In the genomic region with DNA sequence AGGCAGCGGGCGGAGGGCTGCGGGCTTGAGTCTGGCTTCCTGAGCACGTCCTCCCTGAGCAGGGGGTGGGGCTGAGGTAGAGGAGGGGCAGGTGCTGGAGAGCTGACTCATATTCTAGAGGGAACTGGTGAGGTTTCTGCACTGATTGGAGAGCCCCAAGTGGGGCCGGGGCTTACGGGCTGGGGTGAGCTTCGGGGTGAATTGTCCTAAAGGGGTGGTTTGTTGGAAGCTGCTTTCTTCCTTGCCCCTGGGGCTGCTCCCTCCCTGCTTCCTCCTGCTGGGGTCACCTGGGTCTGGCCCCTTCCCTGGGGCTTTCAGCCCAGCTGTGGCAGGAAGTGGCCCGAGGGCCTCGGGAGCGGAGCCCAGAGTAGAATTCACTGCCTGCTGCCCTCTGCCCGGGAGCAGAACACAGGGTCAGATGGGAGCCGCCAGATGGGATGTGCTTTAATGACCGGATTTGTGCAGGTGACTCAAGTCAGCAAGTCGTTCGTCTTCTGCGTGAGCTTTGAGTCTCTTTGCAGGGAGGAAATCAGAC, we compare ENCODE assay signal across 17 cellular contexts. TPM values are rescaled to one million over a fixed set of nuclear protein-coding genes. Genes with fewer than 3 reads are reported as not detected.
DNase-seq lines count a peak whose midpoint lies in the region; ATAC-seq, FAIRE-seq and TF ChIP-seq lines count a peak whose summit lies in the region.
"Had no signal": no experiment of that assay in that cellular context is flagged by ENCODE, and none has a peak within 500 bp of the region (broad histone marks: within the 10 kb centered on the region; RNA-seq: fewer than 3 reads in every experiment).

No MANE protein-coding gene starts in this region.

- H3K9me3 Mint-ChIP-seq in neural progenitor cell: no peaks in the 10 kb centered on the region
- H3K9me3 Mint-ChIP-seq: nephron had no signal

- no peak overlapping the region for H3K4me3 Mint-ChIP-seq in neural progenitor cell
- H3K4me3 Mint-ChIP-seq: nephron had no signal

- H3K36me3 ChIP-seq in neural progenitor cell (no peaks in the 10 kb centered on the region), pancreas (no peaks in the 10 kb centered on the region)

- 72 to 79% methylated on average over 16 of the region's 16 CpGs for WGBS in pancreas, 2 donors

- H3K4me1 ChIP-seq in foreskin keratinocyte: peaks cover 10% of the 10 kb centered on the region
- peaks cover 5% of the 10 kb centered on the region for H3K4me1 ChIP-seq in neural progenitor cell
- H3K4me1 ChIP-seq in pancreas: peaks cover 3 to 9% (median 5%) of the 10 kb centered on the region in 3 donors

- peaks cover 6% of the 10 kb centered on the region for H3K4me1 Mint-ChIP-seq in neural progenitor cell

- H3K27ac ChIP-seq in foreskin keratinocyte (no peak overlapping the region), neural progenitor cell (peak overlapping the region; percentile 41), pancreas (no peak overlapping the region)
- H3K27ac ChIP-seq: skin epidermis, tibial artery had no signal

- H4K20me1 ChIP-seq in neural progenitor cell (ENCODE audit: low read depth): no peaks in the 10 kb centered on the region

- H3K79me2 ChIP-seq in neural progenitor cell (ENCODE audit: low read depth): no peaks in the 10 kb centered on the region

- intact Hi-C loops in pancreas (cut with DNase I): no loop called here

- no peak for TF ChIP-seq CTCF in foreskin keratinocyte (conservative IDR thresholded peaks at IDR 0.05)
- no peak for TF ChIP-seq CTCF in neural progenitor cell (IDR thresholded peaks at IDR 0.05)
- TF ChIP-seq CTCF in pancreas (IDR thresholded peaks at IDR 0.05): no peak

- H3K27ac Mint-ChIP-seq in neural progenitor cell: no peak overlapping the region

- no peak for FAIRE-seq in pancreas (lab: Jason Lieb, UNC)

- H3K9me3 ChIP-seq in neural progenitor cell (ENCODE audit: low read depth) (no peaks in the 10 kb centered on the region), pancreas (no peaks in the 10 kb centered on the region)
- H3K9me3 ChIP-seq: Caco-2, tibial artery had no signal

- H3K9ac ChIP-seq in neural progenitor cell: no peak overlapping the region

- H3K27me3 Mint-ChIP-seq in neural progenitor cell (ENCODE audit: insufficient read depth, low read depth): peaks cover 3% of the 10 kb centered on the region

- H3K27me3 ChIP-seq in foreskin keratinocyte: no peaks in the 10 kb centered on the region
- H3K27me3 ChIP-seq in neural progenitor cell: no peaks in the 10 kb centered on the region
- H3K27me3 ChIP-seq in pancreas: no peaks in the 10 kb centered on the region
- H3K27me3 ChIP-seq: tibial artery had no signal

- H3K36me3 Mint-ChIP-seq in neural progenitor cell: no peaks in the 10 kb centered on the region

- H3K4me3 ChIP-seq in neural progenitor cell (no peak overlapping the region), pancreas (no peak overlapping the region)
- H3K4me3 ChIP-seq: skin epidermis, tibial artery had no signal

- ATAC-seq in foreskin keratinocyte (peak; percentile 90), pancreas (no peak)

- H3F3A ChIP-seq in neural progenitor cell (ENCODE audit: low read depth): no peaks in the 10 kb centered on the region

- peak; percentile 43 for DNase-seq in activated CD4-positive, alpha-beta T cell treated with anti-CD3 and anti-CD28 coated beads for 48 hours
- DNase-seq in activated CD4-positive, alpha-beta T cell treated with anti-CD3 and anti-CD28 coated beads for 1 hour: no peak
- DNase-seq in NCI-H226 (peak; percentile 21), foreskin keratinocyte (peak; percentile 27 to 62), neural progenitor cell (ENCODE audit: low spot score) (peak; percentile 24), NCI-H748 (lab: John Stamatoyannopoulos, UW; ENCODE audit: unreplicated experiment) (no peak), retina (no peak), pancreas (no peak)
- DNase-seq: anterior cingulate cortex, Caco-2, kidney glomerular epithelial cell, NCI-H1092 treated with DMSO at 0.1 percent for 48 hours, T-helper 9 cell, tibial artery had no signal

- no peak overlapping the region for H2AFZ ChIP-seq in neural progenitor cell (replicated peaks)

- H3K4me2 ChIP-seq in neural progenitor cell: no peak overlapping the region

RNA-seq across cellular contexts. Expression of gene FAM20C, which starts 48.6 kb away (rescaled TPM):
- total RNA-seq in foreskin keratinocyte: 17.5 and 18.2 TPM in 2 replicates
- 20.6 and 22.9 TPM in 2 replicates for polyA plus RNA-seq in foreskin keratinocyte
- total RNA-seq in neural progenitor cell (ENCODE audit: low replicate concordance): 3.8 and 4.7 TPM in 2 replicates
- total RNA-seq in pancreas: 10 to 100 TPM in 3 of 6 donors, 1 to 10 TPM in 3; 8.9 to 43.1 (median 11.2) TPM
- polyA plus RNA-seq in pancreas: 10 to 100 TPM; 14.2 to 16.9 TPM

RNA-seq across cellular contexts. Expression of gene FOXL3, which starts 49.0 kb away (rescaled TPM):
- total RNA-seq in foreskin keratinocyte (not detected in 2 replicates), neural progenitor cell (ENCODE audit: low replicate concordance) (not detected in 2 replicates), pancreas (not detected)
- polyA plus RNA-seq in foreskin keratinocyte (not detected in 2 replicates), pancreas (not detected)
- total RNA-seq: Caco-2, NCI-H460 had no signal

Comparison
In these comparisons a context has a peak if more than half of its experiments do, and no peak if none do; other contexts are left out.
1. DNase-seq: peak in activated CD4-positive, alpha-beta T cell treated with anti-CD3 and anti-CD28 coated beads for 48 hours (single experiment), NCI-H226 (single experiment), foreskin keratinocyte (2 of 2) and neural progenitor cell (single experiment); none in activated CD4-positive, alpha-beta T cell treated with anti-CD3 and anti-CD28 coated beads for 1 hour (single experiment), NCI-H748 (single experiment), retina (single experiment) and pancreas (0 of 6).